18 cellular contexts compared by ENCODE assay signal in the genomic region with DNA sequence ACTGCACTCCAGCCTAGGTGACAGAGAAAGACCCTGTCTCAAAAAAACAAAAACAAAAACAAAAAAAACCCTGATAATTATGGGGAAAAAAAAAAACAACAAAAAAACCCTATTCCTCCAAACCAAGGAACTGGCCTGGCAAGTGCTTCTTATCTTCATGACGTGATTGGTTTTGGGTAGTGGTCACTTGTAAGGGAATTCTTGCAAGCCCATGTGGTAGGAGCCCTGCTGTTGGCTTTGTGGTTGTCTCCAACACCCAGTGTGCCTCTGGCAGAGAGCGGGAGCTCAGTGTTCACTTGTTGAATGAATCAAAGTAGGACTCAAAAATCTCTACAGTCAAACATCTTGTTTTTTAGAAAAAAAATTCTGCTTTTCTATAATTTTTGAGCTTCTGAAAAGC. TPM values are rescaled to one million over a fixed set of nuclear protein-coding genes. Genes with fewer than 3 reads are reported as not detected.
DNase-seq lines count a peak whose midpoint lies in the region; ATAC-seq lines count a peak whose summit lies in the region.
"Had no signal": no experiment of that assay in that cellular context is flagged by ENCODE, and none has a peak within 500 bp of the region (broad histone marks: within the 10 kb centered on the region; RNA-seq: fewer than 3 reads in every experiment).

No MANE protein-coding gene starts in this region.

- CTCF ChIA-PET in T-cell (lab: Charles Lee): interaction anchor here (0.6 to 1.9 kb wide), 8 partner anchors 10 to 90 kb away, joined by 3 to 8 read pairs (median 4); no protein-coding TSS in a partner anchor

- no peaks in the 10 kb centered on the region for H3K27me3 Mint-ChIP-seq in activated T-cell treated with anti-CD3 and anti-CD28 coated beads, Interleukin-2, amount 50 U/mL, for 72 hours (ENCODE audit: low read depth)
- H3K27me3 Mint-ChIP-seq in T-cell: no peaks in the 10 kb centered on the region
- no peaks in the 10 kb centered on the region for H3K27me3 Mint-ChIP-seq in central memory CD8-positive, alpha-beta T cell

- H3K9me3 Mint-ChIP-seq in activated T-cell treated with anti-CD3 and anti-CD28 coated beads, Interleukin-2, amount 50 U/mL, for 72 hours: no peaks in the 10 kb centered on the region
- H3K9me3 Mint-ChIP-seq in T-cell: no peaks in the 10 kb centered on the region
- H3K9me3 Mint-ChIP-seq in central memory CD8-positive, alpha-beta T cell: no peaks in the 10 kb centered on the region
- H3K9me3 Mint-ChIP-seq: H9 had no signal

- POLR2A ChIA-PET in T-cell (lab: Charles Lee): interaction anchor here (0.7 to 1.6 kb wide), 2 partner anchors 70 to 79 kb away, joined by 4 to 5 read pairs; partner anchors contain the start of gene SRSF7 (in 1 of the 2)

- H3K4me3 Mint-ChIP-seq in activated T-cell treated with anti-CD3 and anti-CD28 coated beads, Interleukin-2, amount 50 U/mL, for 72 hours: peak overlapping the region in 1 of 2 donors; percentile 56
- H3K4me3 Mint-ChIP-seq in T-cell: no peak overlapping the region
- peak overlapping the region; percentile 87 for H3K4me3 Mint-ChIP-seq in central memory CD8-positive, alpha-beta T cell
- H3K4me3 Mint-ChIP-seq: H9 had no signal

- no peak for DNase-seq in activated T-cell treated with anti-CD3 and anti-CD28 coated beads, Interleukin-2, amount 50 U/mL, for 72 hours
- DNase-seq in activated T-cell treated with anti-CD3 and anti-CD28 coated beads for 4 hours (no peak), T-cell (no peak), NCI-H1694 (lab: John Stamatoyannopoulos, UW) (no peak), midbrain (lab: John Stamatoyannopoulos, UW) (no peak)
- no peak for DNase-seq in central memory CD8-positive, alpha-beta T cell (ENCODE audit: low spot score in 2 of 2)
- DNase-seq: BE2C, COR-L47, DMS53, NCI-H1092, NCI-H2107, NCI-H446, PC-9, Right ventricle myocardium superior had no signal

- peak overlapping the region; percentile 81 for H3K27ac Mint-ChIP-seq in activated T-cell treated with anti-CD3 and anti-CD28 coated beads, Interleukin-2, amount 50 U/mL, for 72 hours
- H3K27ac Mint-ChIP-seq in T-cell: peak overlapping the region; percentile 66 to 77
- peak overlapping the region; percentile 83 for H3K27ac Mint-ChIP-seq in central memory CD8-positive, alpha-beta T cell (ENCODE audit: low read depth)

- peaks cover 27 to 47% of the 10 kb centered on the region in 2 donors for H3K36me3 Mint-ChIP-seq in activated T-cell treated with anti-CD3 and anti-CD28 coated beads, Interleukin-2, amount 50 U/mL, for 72 hours (ENCODE audit: insufficient read depth in 2 of 2)
- H3K36me3 Mint-ChIP-seq in T-cell: peaks cover 28% of the 10 kb centered on the region
- H3K36me3 Mint-ChIP-seq in central memory CD8-positive, alpha-beta T cell (ENCODE audit: insufficient read depth): peaks cover 33% of the 10 kb centered on the region

- H3K4me1 Mint-ChIP-seq in activated T-cell treated with anti-CD3 and anti-CD28 coated beads, Interleukin-2, amount 50 U/mL, for 72 hours (ENCODE audit: low read depth): peaks cover 86% of the 10 kb centered on the region
- H3K4me1 Mint-ChIP-seq in T-cell: peaks cover 47 to 70% (median 62%) of the 10 kb centered on the region in 3 donors
- peaks cover 58% of the 10 kb centered on the region for H3K4me1 Mint-ChIP-seq in central memory CD8-positive, alpha-beta T cell

- no peak for ATAC-seq in activated T-cell treated with anti-CD3 and anti-CD28 coated beads, Interleukin-2, amount 50 U/mL, for 72 hours (replicated peaks in 1 of 2)
- ATAC-seq in T-cell (replicated peaks in 1 of 4): no peak
- ATAC-seq in central memory CD8-positive, alpha-beta T cell (replicated peaks; ENCODE audit: extremely low read depth, poor library complexity, severe bottlenecking): no peak
- ATAC-seq in activated CD4-positive, CD25-positive, alpha-beta regulatory T cell treated with anti-CD3 and anti-CD28 coated beads, Interleukin-2, amount 50 U/mL, for 24 hours: no peak
- ATAC-seq: HepG2 had no signal

RNA-seq across cellular contexts. Expression of gene GALM, which starts 6.0 kb away (rescaled TPM):
- total RNA-seq in activated T-cell treated with anti-CD3 and anti-CD28 coated beads, Interleukin-2, amount 50 U/mL, for 72 hours: 100 to 1,000 TPM in 1 of 2 donors, 10 to 100 TPM in 1; 97.8 to 114 TPM
- total RNA-seq in T-cell: 10 to 100 TPM; 14.3 to 29.4 (median 17.3) TPM
- total RNA-seq: MCF 10A had no signal
